Comparison of ENCODE assay signal across 9 cellular contexts in genomic region chr2:218648473-218649100, GRCh38. TPM values are rescaled to one million over a fixed set of nuclear protein-coding genes. Genes with fewer than 3 reads are reported as not detected.
A peak's percentile ranks its signal among the peaks of the same experiment; 100 is the strongest.
DNase-seq lines count a peak whose midpoint lies in the region; ATAC-seq and TF ChIP-seq lines count a peak whose summit lies in the region.
"Had no signal": no experiment of that assay in that cellular context is flagged by ENCODE, and none has a peak within 500 bp of the region (broad histone marks: within the 10 kb centered on the region; RNA-seq: fewer than 3 reads in every experiment).

No MANE protein-coding gene starts in this region.

- no peaks in the 10 kb centered on the region for H3K4me1 ChIP-seq in RWPE2 (ENCODE audit: insufficient read depth, poor library complexity, severe bottlenecking)

- TF ChIP-seq CTCF in RWPE2 (IDR thresholded peaks at IDR 0.05; ENCODE audit: poor library complexity, severe bottlenecking) (peak; percentile 85), glutamatergic neuron (IDR thresholded peaks at IDR 0.05; ENCODE audit: partially characterized antibody, unreplicated experiment) (peak; percentile 85)

- no peaks in the 10 kb centered on the region for H3K9me3 Mint-ChIP-seq in activated naive CD4-positive, alpha-beta T cell treated with anti-CD3 and anti-CD28 coated beads, Interleukin-2, amount 10 ng/mL, durations not matched to agents 7 days and 5 days
- no peaks in the 10 kb centered on the region for H3K9me3 Mint-ChIP-seq in glutamatergic neuron (ENCODE audit: unreplicated experiment)

- DNase-seq in ELR (ENCODE audit: low read depth) (peak; percentile 75), HK-2 (ENCODE audit: unreplicated experiment) (peak; percentile 52), RWPE2 (ENCODE audit: low spot score) (no peak), glutamatergic neuron (peak; percentile 67), posterior cingulate gyrus (peak in 9 of 10 donors; percentile 36 to 91 (median 42))
- DNase-seq in activated naive CD4-positive, alpha-beta T cell treated with anti-CD3 and anti-CD28 coated beads, Interleukin-2, amount 10 ng/mL, durations not matched to agents 7 days and 5 days = peak; percentile 72

- H3K27ac ChIP-seq in RWPE2 (ENCODE audit: poor library complexity, severe bottlenecking) = no peak overlapping the region

- H3K27me3 Mint-ChIP-seq in activated naive CD4-positive, alpha-beta T cell treated with anti-CD3 and anti-CD28 coated beads, Interleukin-2, amount 10 ng/mL, durations not matched to agents 7 days and 5 days = no peaks in the 10 kb centered on the region
- H3K27me3 Mint-ChIP-seq in glutamatergic neuron (ENCODE audit: unreplicated experiment) = no peaks in the 10 kb centered on the region
- H3K27me3 Mint-ChIP-seq: activated naive CD8-positive, alpha-beta T cell had no signal

- H3K36me3 ChIP-seq in RWPE2 (ENCODE audit: low read depth) = peaks cover 93% of the 10 kb centered on the region

- no peak overlapping the region for H3K27ac Mint-ChIP-seq in activated naive CD4-positive, alpha-beta T cell treated with anti-CD3 and anti-CD28 coated beads, Interleukin-2, amount 10 ng/mL, durations not matched to agents 7 days and 5 days
- H3K27ac Mint-ChIP-seq in glutamatergic neuron (ENCODE audit: unreplicated experiment) = no peak overlapping the region

- intact Hi-C loops in posterior cingulate gyrus (cut with DNase I) = loop anchor here (1.0 kb wide), 1 partner anchor 242 kb away; no protein-coding TSS in a partner anchor

- H3K36me3 Mint-ChIP-seq in activated naive CD4-positive, alpha-beta T cell treated with anti-CD3 and anti-CD28 coated beads, Interleukin-2, amount 10 ng/mL, durations not matched to agents 7 days and 5 days = peaks cover 57% of the 10 kb centered on the region
- no peaks in the 10 kb centered on the region for H3K36me3 Mint-ChIP-seq in glutamatergic neuron (ENCODE audit: unreplicated experiment)

- CTCF ChIA-PET in activated naive CD4-positive, alpha-beta T cell treated with anti-CD3 and anti-CD28 coated beads, Interleukin-2, amount 10 ng/mL, durations not matched to agents 7 days and 5 days (lab: Charles Lee) = interaction anchor here (0.7 to 4.5 kb wide), 8 partner anchors 10 to 376 kb away, joined by 3 to 42 read pairs (median 4); partner anchors contain the start of genes BCS1L, PLCD4, TMBIM1 and ZNF142

- H3K9me3 ChIP-seq in RWPE2 (ENCODE audit: severe bottlenecking) = no peaks in the 10 kb centered on the region

- peak; percentile 62 for ATAC-seq in RWPE2 (ENCODE audit: low read depth)
- ATAC-seq in HG03045 (IDR thresholded peaks at IDR 0.05; ENCODE audit: unreplicated experiment) = no peak
- no peak for ATAC-seq in GM18870 (IDR thresholded peaks at IDR 0.05; ENCODE audit: unreplicated experiment)

- H3K27me3 ChIP-seq in RWPE2 (ENCODE audit: insufficient read depth, poor library complexity, severe bottlenecking) = no peaks in the 10 kb centered on the region

- H3K4me3 Mint-ChIP-seq in activated naive CD4-positive, alpha-beta T cell treated with anti-CD3 and anti-CD28 coated beads, Interleukin-2, amount 10 ng/mL, durations not matched to agents 7 days and 5 days = no peak overlapping the region
- no peak overlapping the region for H3K4me3 Mint-ChIP-seq in glutamatergic neuron (ENCODE audit: unreplicated experiment)
- H3K4me3 Mint-ChIP-seq: activated naive CD8-positive, alpha-beta T cell had no signal

- no peak overlapping the region for H3K4me3 ChIP-seq in RWPE2 (ENCODE audit: severe bottlenecking)

- H3K4me1 Mint-ChIP-seq in activated naive CD4-positive, alpha-beta T cell treated with anti-CD3 and anti-CD28 coated beads, Interleukin-2, amount 10 ng/mL, durations not matched to agents 7 days and 5 days = peaks cover 4% of the 10 kb centered on the region
- no peaks in the 10 kb centered on the region for H3K4me1 Mint-ChIP-seq in glutamatergic neuron (ENCODE audit: low read depth, unreplicated experiment)

RNA-seq across cellular contexts. Expression of gene ZNF142, which starts 10.8 kb away (rescaled TPM):
- total RNA-seq in glutamatergic neuron (ENCODE audit: unreplicated experiment) = 46.7 TPM

RNA-seq across cellular contexts. Expression of gene BCS1L, which starts 10.9 kb away (rescaled TPM):
- total RNA-seq in glutamatergic neuron (ENCODE audit: unreplicated experiment) = 59.8 TPM

RNA-seq across cellular contexts. Expression of gene RNF25, which starts 23.2 kb away (rescaled TPM):
- total RNA-seq in glutamatergic neuron (ENCODE audit: unreplicated experiment) = 34.6 TPM

RNA-seq across cellular contexts. Expression of gene STK36, which starts 23.3 kb away (rescaled TPM):
- total RNA-seq in glutamatergic neuron (ENCODE audit: unreplicated experiment) = 101 TPM

RNA-seq across cellular contexts. Expression of gene PLCD4, which starts 40.9 kb away (rescaled TPM):
- 1.9 TPM for total RNA-seq in glutamatergic neuron (ENCODE audit: unreplicated experiment)
